1 cellular context compared by ENCODE assay signal in genomic region chr3:101936419-101937331, GRCh38.
A peak's percentile ranks its signal among the peaks of the same experiment; 100 is the strongest.
TF ChIP-seq lines count a peak whose summit lies in the region.

No MANE protein-coding gene starts in this region.

TF ChIP-seq in GM12878, 131 proteins besides CTCF, POLR2A, EP300 and RAD21 (continued from another document):
- TF ChIP-seq ZBTB4 (CRISPR knock-in tag; IDR thresholded peaks at IDR 0.05) (no peak), TCF7 (IDR thresholded peaks at IDR 0.05; ENCODE audit: borderline replicate concordance) (0 out of 2 replicates have a peak, but pooled peaks have one; percentile 18), ATF7 (IDR thresholded peaks at IDR 0.05; ENCODE audit: low read depth) (peak; percentile 97), CEBPB (IDR thresholded peaks at IDR 0.05; ENCODE audit: borderline replicate concordance in 1 of 2, low read depth in 2 of 2, low read length in 2 of 2) (no peak), NRF1 (conservative IDR thresholded peaks at IDR 0.05; ENCODE audit: low read depth, low read length) (no peak), REST (IDR thresholded peaks at IDR 0.05; ENCODE audit: low read depth, low read length) (no peak), IKZF1 (conservative IDR thresholded peaks at IDR 0.05) (peak; percentile 85), CBFB (IDR thresholded peaks at IDR 0.05; ENCODE audit: low read depth) (peak; percentile 84), MAX (IDR thresholded peaks at IDR 0.05; ENCODE audit: low read depth, low read length) (no peak), GABPA (IDR thresholded peaks at IDR 0.05; ENCODE audit: low read depth) (peak; percentile 72; the same call in 1 of the 2 replicates)
